In genomic region chr11:74120260-74121035, GRCh38 we compare ENCODE assay signal across 6 cellular contexts. TPM values are rescaled to one million over a fixed set of nuclear protein-coding genes. Genes with fewer than 3 reads are reported as not detected.
A peak's percentile ranks its signal among the peaks of the same experiment; 100 is the strongest.
DNase-seq lines count a peak whose midpoint lies in the region; ATAC-seq and TF ChIP-seq lines count a peak whose summit lies in the region.
"Not testable (repeated sequence)": the region's sequence is repeated elsewhere in the genome, so short reads cannot be mapped to it uniquely, and the experiment has no call there.

No MANE protein-coding gene starts in this region.

- H3K4me1 ChIP-seq in CD8-positive, alpha-beta T cell (ENCODE audit: insufficient read depth, low read length); HEK293 (ENCODE audit: control insufficient read depth, insufficient read depth, low read length); PC-9 (replicated peaks; ENCODE audit: insufficient read depth); mesenchymal stem cell (ENCODE audit: control insufficient read depth, insufficient read depth, low read depth, low read length): not testable (repeated sequence)

- H2BK5ac ChIP-seq in mesenchymal stem cell (ENCODE audit: low read depth, low read length, poor library complexity, severe bottlenecking) = not testable (repeated sequence)

- TF ChIP-seq CTCF in CD8-positive, alpha-beta T cell (IDR thresholded peaks at IDR 0.05); HEK293 (tag by site-specific recombination; IDR thresholded peaks at IDR 0.05); PC-9 (conservative IDR thresholded peaks at IDR 0.05); fibroblast of villous mesenchyme (IDR thresholded peaks at IDR 0.05; ENCODE audit: insufficient read depth, low read depth, low read length); progenitor cell of endocrine pancreas (IDR thresholded peaks at IDR 0.05; ENCODE audit: unreplicated experiment): not testable (repeated sequence)

- H2BK12ac ChIP-seq in mesenchymal stem cell (ENCODE audit: low read length in 2 of 2) = not testable (repeated sequence)

- H3K27ac Mint-ChIP-seq in CD8-positive, alpha-beta T cell = peak overlapping the region; percentile 14
- H3K27ac Mint-ChIP-seq in progenitor cell of endocrine pancreas = peak overlapping the region; percentile 62

- BruUV-seq in PC-9 (replicated peaks; lab: Mats Ljungman, UMichigan) = TSS peak; percentile 10

- not testable (repeated sequence) for H2AFZ ChIP-seq in PC-9; mesenchymal stem cell (ENCODE audit: low read depth, low read length)

- H2AK5ac ChIP-seq in mesenchymal stem cell (ENCODE audit: low read length, severe bottlenecking) = not testable (repeated sequence)

- not testable (repeated sequence) for H3K4me1 Mint-ChIP-seq in CD8-positive, alpha-beta T cell (ENCODE audit: low read depth)
- peaks cover 13% of the 10 kb centered on the region for H3K4me1 Mint-ChIP-seq in progenitor cell of endocrine pancreas (ENCODE audit: low read depth)

- H3K36me3 ChIP-seq in CD8-positive, alpha-beta T cell (ENCODE audit: insufficient read depth, low read length); PC-9 (ENCODE audit: low read depth): not testable (repeated sequence)
- H3K36me3 ChIP-seq in HEK293 (ENCODE audit: control insufficient read depth in 2 of 2, insufficient read depth in 1 of 2, low read length in 2 of 2) (peaks cover 3 to 20% of the 10 kb centered on the region in 2 experiments; a peak in 2 of 3 replicates), mesenchymal stem cell (ENCODE audit: control insufficient read depth in 1 of 2, insufficient read depth in 2 of 2, low read depth in 1 of 2, low read length in 2 of 2) (peaks cover 5 to 37% of the 10 kb centered on the region in 2 experiments)

- H2BK15ac ChIP-seq in mesenchymal stem cell (ENCODE audit: low read depth, poor library complexity, severe bottlenecking) = not testable (repeated sequence)

- DNase-seq in CD8-positive, alpha-beta T cell; PC-9; progenitor cell of endocrine pancreas (ENCODE audit: low spot score, unreplicated experiment): not testable (repeated sequence)
- DNase-seq in fibroblast of villous mesenchyme (ENCODE audit: low read depth) (peak; percentile 53), mesenchymal stem cell (peak; percentile 69)

- H3K27ac ChIP-seq in CD8-positive, alpha-beta T cell (ENCODE audit: low read depth, low read length); HEK293 (ENCODE audit: extremely low read depth, low read depth, low read length); PC-9; mesenchymal stem cell (ENCODE audit: low read length, poor library complexity, severe bottlenecking): not testable (repeated sequence)

- intact Hi-C loops in CD8-positive, alpha-beta T cell (cut with DNase I, micrococcal nuclease); PC-9 (cut with micrococcal nuclease; ENCODE audit: unreplicated experiment): not testable (repeated sequence)

- not testable (repeated sequence) for ATAC-seq in CD8-positive, alpha-beta T cell

- H3K14ac ChIP-seq in mesenchymal stem cell (ENCODE audit: low read length in 2 of 2) = not testable (repeated sequence)

- H3K9ac ChIP-seq in mesenchymal stem cell (ENCODE audit: low read length) = not testable (repeated sequence)

- H3K9me3 Mint-ChIP-seq in CD8-positive, alpha-beta T cell = not testable (repeated sequence)
- peaks cover 11% of the 10 kb centered on the region for H3K9me3 Mint-ChIP-seq in progenitor cell of endocrine pancreas (ENCODE audit: low read depth)

- H3K4me2 ChIP-seq in PC-9; mesenchymal stem cell (ENCODE audit: low read length, poor library complexity, severe bottlenecking): not testable (repeated sequence)

- not testable (repeated sequence) for H3K9me3 ChIP-seq in CD8-positive, alpha-beta T cell (ENCODE audit: low read length); HEK293 (ENCODE audit: control insufficient read depth, insufficient read depth, low read depth, low read length); PC-9 (ENCODE audit: insufficient read depth, low read depth); mesenchymal stem cell (ENCODE audit: control insufficient read depth, low read length)

- H3K18ac ChIP-seq in mesenchymal stem cell (ENCODE audit: low read depth in 1 of 2, low read length in 2 of 2) = not testable (repeated sequence)

- H3K9me2 ChIP-seq in PC-9 (ENCODE audit: insufficient read depth) = not testable (repeated sequence)

- not testable (repeated sequence) for H3K79me2 ChIP-seq in PC-9 (ENCODE audit: low read depth)

- H3K36me3 Mint-ChIP-seq in CD8-positive, alpha-beta T cell = peaks cover 52% of the 10 kb centered on the region
- peaks cover 40% of the 10 kb centered on the region for H3K36me3 Mint-ChIP-seq in progenitor cell of endocrine pancreas (ENCODE audit: insufficient read depth)

- not testable (repeated sequence) for H3K23ac ChIP-seq in mesenchymal stem cell (ENCODE audit: low read length in 2 of 2)

- H4K20me1 ChIP-seq in PC-9 (ENCODE audit: insufficient read depth) = not testable (repeated sequence)

- not testable (repeated sequence) for H4K8ac ChIP-seq in mesenchymal stem cell (ENCODE audit: low read length)

- H3K27me3 ChIP-seq in CD8-positive, alpha-beta T cell (ENCODE audit: insufficient read depth, low read length); PC-9 (ENCODE audit: insufficient read depth, low read depth); mesenchymal stem cell (ENCODE audit: control insufficient read depth in 1 of 2, insufficient read depth in 1 of 2, low read length in 2 of 2): not testable (repeated sequence)

- H3K79me1 ChIP-seq in mesenchymal stem cell (replicated peaks; ENCODE audit: low read length, poor library complexity, severe bottlenecking) = not testable (repeated sequence)

- not testable (repeated sequence) for H4K91ac ChIP-seq in mesenchymal stem cell (ENCODE audit: low read length)

- H3F3A ChIP-seq in PC-9 (ENCODE audit: insufficient read depth, low read depth) = peaks cover 10% of the 10 kb centered on the region; the same call in 1 of the 2 replicates

- H3K4me3 Mint-ChIP-seq in CD8-positive, alpha-beta T cell; progenitor cell of endocrine pancreas (ENCODE audit: low read depth): not testable (repeated sequence)

- H3K27me3 Mint-ChIP-seq in CD8-positive, alpha-beta T cell (ENCODE audit: low read depth); progenitor cell of endocrine pancreas: not testable (repeated sequence)

- POLR2A ChIA-PET in CD8-positive, alpha-beta T cell (lab: Charles Lee); HEK293 (lab: Yijun Ruan, JAX): not testable (repeated sequence)
- POLR2A ChIA-PET in PC-9 (lab: Charles Lee; ENCODE audit: unreplicated experiment) = interaction anchor here (0.7 kb wide), 1 partner anchor 84 kb away, joined by 3 read pairs; no protein-coding TSS in a partner anchor

- not testable (repeated sequence) for H2BK120ac ChIP-seq in mesenchymal stem cell (ENCODE audit: low read depth, low read length)

- not testable (repeated sequence) for H3K4ac ChIP-seq in mesenchymal stem cell (ENCODE audit: low read depth in 1 of 2, low read length in 2 of 2)

- WGBS in mesenchymal stem cell = 96% methylated on average over 4 of the region's 5 CpGs

- H3K4me3 ChIP-seq in CD8-positive, alpha-beta T cell (ENCODE audit: low read depth, low read length); HEK293 (ENCODE audit: low read depth, low read length); PC-9; fibroblast of villous mesenchyme (ENCODE audit: low read depth, low read length); mesenchymal stem cell (ENCODE audit: insufficient read depth in 1 of 2, low read depth in 1 of 2, low read length in 2 of 2): not testable (repeated sequence)

- CTCF ChIA-PET in CD8-positive, alpha-beta T cell (lab: Charles Lee) = interaction anchor here (1.0 kb wide), 1 partner anchor 87 kb away, joined by 3 read pairs; no protein-coding TSS in a partner anchor
- CTCF ChIA-PET in HEK293 (lab: Yijun Ruan, JAX) = interaction anchor here (0.8 to 0.9 kb wide), 2 partner anchors 14 to 29 kb away, joined by 3 read pairs; no protein-coding TSS in a partner anchor
- CTCF ChIA-PET in PC-9 (lab: Charles Lee) = not testable (repeated sequence)

TF ChIP-seq in HEK293, 187 proteins besides CTCF, POLR2A, EP300 and RAD21:
- TF ChIP-seq, protein P1, sequence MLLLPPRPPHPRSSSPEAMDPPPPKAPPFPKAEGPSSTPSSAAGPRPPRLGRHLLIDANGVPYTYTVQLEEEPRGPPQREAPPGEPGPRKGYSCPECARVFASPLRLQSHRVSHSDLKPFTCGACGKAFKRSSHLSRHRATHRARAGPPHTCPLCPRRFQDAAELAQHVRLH (tag by site-specific recombination; IDR thresholded peaks at IDR 0.05) = peak; percentile 43; the same call in 1 of the 2 replicates
- TF ChIP-seq ZNF146 (tag by site-specific recombination; IDR thresholded peaks at IDR 0.05) = peak; percentile 96
TF ChIP-seq in HEK293: peak in this region for 2; not testable (repeated sequence) for 185.

RNA-seq across cellular contexts. Expression of gene C2CD3, which starts 50.4 kb away (rescaled TPM):
- total RNA-seq in CD8-positive, alpha-beta T cell = 10 to 100 TPM; 27.1 to 30.5 TPM
- total RNA-seq in PC-9 (2021) = 47.6 and 50.0 TPM in 2 replicates
- total RNA-seq in fibroblast of villous mesenchyme = 19.6 and 54.4 TPM in 2 replicates
- 6.8 TPM for polyA plus RNA-seq in mesenchymal stem cell (2013, experiment 1 of 2)
- 6.0 TPM for polyA plus RNA-seq in mesenchymal stem cell (2013, experiment 2 of 2)
- 40.9 and 44.0 TPM in 2 replicates for total RNA-seq in progenitor cell of endocrine pancreas

RNA-seq across cellular contexts. Expression of gene PPME1, which starts 50.6 kb away (rescaled TPM):
- total RNA-seq in CD8-positive, alpha-beta T cell = 10 to 100 TPM; 12.4 to 15.0 TPM
- total RNA-seq in PC-9 (2021) (81.0 and 86.8 TPM in 2 replicates), fibroblast of villous mesenchyme (48.0 and 165 TPM in 2 replicates), progenitor cell of endocrine pancreas (44.6 and 45.9 TPM in 2 replicates)
- 47.7 TPM for polyA plus RNA-seq in mesenchymal stem cell (2013, experiment 1 of 2)
- 47.1 TPM for polyA plus RNA-seq in mesenchymal stem cell (2013, experiment 2 of 2)
